Comparison of ENCODE assay signal across 8 cellular contexts in genomic region chr6:43228951-43229802, GRCh38. TPM values are rescaled to one million over a fixed set of nuclear protein-coding genes. Genes with fewer than 3 reads are reported as not detected.
DNase-seq lines count a peak whose midpoint lies in the region; ATAC-seq and TF ChIP-seq lines count a peak whose summit lies in the region.

Gene DNPH1, minus strand, starts transcription at chr6:43229481. Its CDS starts 25 bp downstream, at chr6:43229456.

- H3K4me2 ChIP-seq in BLaER1 (peak within 1 kb of the TSS; percentile 86), OCI-LY3 (ENCODE audit: low read length) (peak within 1 kb of the TSS; percentile 60)

- H3K27ac ChIP-seq in BLaER1: peak within 1 kb of the TSS; percentile 88
- peak within 1 kb of the TSS; percentile 46 for H3K27ac ChIP-seq in OCI-LY3 (ENCODE audit: low read length)

- DNase-seq in activated T-cell treated with anti-CD3 and anti-CD28 coated beads, Interleukin-2, amount 50 U/mL, for 1 hour: peak; percentile 90
- peak; percentile 56 to 62 for DNase-seq in stimulated activated CD8-positive, alpha-beta memory T cell treated with anti-CD3 and anti-CD28 coated beads, Interleukin-7, amount 100 ng/mL, for 1 hour (ENCODE audit: low read depth in 2 of 2)

- peak; percentile 87 for TF ChIP-seq CTCF in OCI-LY3 (IDR thresholded peaks at IDR 0.05; ENCODE audit: low read depth, low read length)

- H3K9me3 ChIP-seq in BLaER1 (no peaks in the 10 kb centered on the region), OCI-LY3 (ENCODE audit: insufficient read depth, low read length) (no peaks in the 10 kb centered on the region), mucosa of stomach (ENCODE audit: control insufficient read depth, low read length) (no peaks in the 10 kb centered on the region)

- H3K4me1 ChIP-seq in BLaER1 (peaks cover 36% of the 10 kb centered on the region), OCI-LY3 (ENCODE audit: low read length) (peaks cover 27% of the 10 kb centered on the region), mucosa of stomach (ENCODE audit: control insufficient read depth, insufficient read depth, low read length) (peaks cover 18% of the 10 kb centered on the region)

- no peaks in the 10 kb centered on the region for H3K27me3 ChIP-seq in BLaER1
- peaks cover 5% of the 10 kb centered on the region; the same call in 1 of the 2 replicates for H3K27me3 ChIP-seq in OCI-LY3 (ENCODE audit: low read depth, low read length)
- no peaks in the 10 kb centered on the region for H3K27me3 ChIP-seq in mucosa of stomach (ENCODE audit: control insufficient read depth, insufficient read depth, low read length)

- H4K20me1 ChIP-seq in BLaER1: no peaks in the 10 kb centered on the region
- no peaks in the 10 kb centered on the region for H4K20me1 ChIP-seq in OCI-LY3 (ENCODE audit: insufficient read depth, low read length)

- peaks cover 38% of the 10 kb centered on the region for H3K79me2 ChIP-seq in OCI-LY3 (ENCODE audit: low read length)

- peaks cover 15% of the 10 kb centered on the region for H3K36me3 ChIP-seq in BLaER1
- peaks cover 28% of the 10 kb centered on the region for H3K36me3 ChIP-seq in OCI-LY3 (replicated peaks; ENCODE audit: low read depth, low read length)
- peaks cover under 1% of the 10 kb centered on the region for H3K36me3 ChIP-seq in mucosa of stomach (ENCODE audit: control insufficient read depth, insufficient read depth, low read length)

- H3K9ac ChIP-seq in BLaER1: peak within 1 kb of the TSS; percentile 92
- peak within 1 kb of the TSS; percentile 82 for H3K9ac ChIP-seq in OCI-LY3 (ENCODE audit: low read length)
- H3K9ac ChIP-seq in mucosa of stomach (ENCODE audit: low read length): peak within 1 kb of the TSS; percentile 56

- ATAC-seq in GM19023 (IDR thresholded peaks at IDR 0.05; ENCODE audit: unreplicated experiment) (peak; percentile 79), HG03432 (IDR thresholded peaks at IDR 0.05; ENCODE audit: unreplicated experiment) (peak; percentile 79), esophagus mucosa (peak; percentile 90)

- peak within 1 kb of the TSS; percentile 81 for H3K4me3 ChIP-seq in BLaER1
- peak within 1 kb of the TSS; percentile 80 for H3K4me3 ChIP-seq in OCI-LY3 (ENCODE audit: low read length)
- no peak within 1 kb of the TSS for H3K4me3 ChIP-seq in mucosa of stomach (ENCODE audit: low read length)

- H2AFZ ChIP-seq in OCI-LY3 (ENCODE audit: low read depth, low read length): peak within 1 kb of the TSS; percentile 36

RNA-seq across cellular contexts. Expression of gene DNPH1, which starts in this region (rescaled TPM):
- total RNA-seq in esophagus mucosa: 40.2 TPM
